10 cellular contexts compared by ENCODE assay signal in the genomic region with DNA sequence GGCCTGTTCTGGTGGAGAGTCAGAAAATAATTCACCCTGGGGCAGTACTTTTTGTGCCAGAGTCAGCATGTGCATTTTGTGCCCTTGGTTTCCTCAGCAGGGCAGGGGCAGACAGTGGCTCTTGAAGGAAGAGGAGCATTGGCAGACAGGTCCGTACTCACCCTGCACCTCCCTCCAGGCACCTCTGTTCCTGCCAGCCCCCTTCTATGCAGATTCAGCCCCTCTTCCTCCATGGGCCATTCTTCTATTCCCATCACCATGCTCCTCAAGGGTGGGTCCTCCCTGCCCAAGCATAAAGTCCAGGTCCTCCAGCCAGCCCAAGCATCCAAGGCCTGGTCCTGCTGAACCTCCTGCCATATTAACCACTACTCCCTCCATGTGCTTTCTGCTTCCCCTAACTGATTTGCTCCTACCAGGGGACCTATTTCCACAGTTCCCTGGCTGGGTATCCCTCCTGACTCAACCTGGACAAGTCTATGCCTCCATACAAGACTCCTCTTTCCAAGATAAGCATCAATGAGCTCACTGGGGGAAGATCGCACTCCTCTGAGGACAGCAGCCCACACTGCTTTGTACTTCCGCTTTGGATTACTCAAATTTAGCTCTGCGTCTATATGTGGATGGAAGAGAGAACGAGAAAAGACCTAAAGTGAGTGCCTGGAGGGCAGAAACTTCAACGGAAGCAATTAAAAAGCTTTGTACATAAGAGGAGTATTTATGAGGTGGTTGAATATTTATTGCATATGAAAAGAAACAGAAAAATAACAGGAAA. TPM values are rescaled to one million over a fixed set of nuclear protein-coding genes. Genes with fewer than 3 reads are reported as not detected.
DNase-seq lines count a peak whose midpoint lies in the region; ATAC-seq lines count a peak whose summit lies in the region.
"Had no signal": no experiment of that assay in that cellular context is flagged by ENCODE, and none has a peak within 500 bp of the region (broad histone marks: within the 10 kb centered on the region; RNA-seq: fewer than 3 reads in every experiment).

No MANE protein-coding gene starts in this region.

- peaks cover 48 to 70% (median 62%) of the 10 kb centered on the region in 3 donors for H3K4me1 Mint-ChIP-seq in CD8-positive, alpha-beta memory T cell
- peaks cover 48% of the 10 kb centered on the region for H3K4me1 Mint-ChIP-seq in activated CD8-positive, alpha-beta memory T cell treated with anti-CD3 and anti-CD28 coated beads, Interleukin-2, amount 10 ng/mL, durations not matched to agents 7 days and 5 days

- H3K4me3 ChIP-seq in CD8-positive, alpha-beta memory T cell (ENCODE audit: low read length): no peak overlapping the region

- H3K27ac ChIP-seq in CD8-positive, alpha-beta memory T cell (ENCODE audit: low read depth, low read length): peak overlapping the region; percentile 34

- ATAC-seq in GM21360 (IDR thresholded peaks at IDR 0.05; ENCODE audit: unreplicated experiment) (peak; percentile 24), HG03342 (IDR thresholded peaks at IDR 0.05; ENCODE audit: unreplicated experiment) (peak; percentile 25)
- ATAC-seq in activated CD8-positive, alpha-beta memory T cell treated with anti-CD3 and anti-CD28 coated beads, Interleukin-2, amount 10 ng/mL, durations not matched to agents 7 days and 5 days: peak; percentile 55
- ATAC-seq: left cardiac atrium had no signal

- H3K27ac Mint-ChIP-seq in CD8-positive, alpha-beta memory T cell: peak overlapping the region; percentile 79 to 98 (median 96)
- peak overlapping the region; percentile 91 for H3K27ac Mint-ChIP-seq in activated CD8-positive, alpha-beta memory T cell treated with anti-CD3 and anti-CD28 coated beads, Interleukin-2, amount 10 ng/mL, durations not matched to agents 7 days and 5 days
- H3K27ac Mint-ChIP-seq: dendritic cell treated with granulocyte-macrophage colony-stimulating factor and Interleukin-4, amounts not matched to agents 40 ng/mL and 50 ng/mL, for 4 days had no signal

- CTCF ChIA-PET in CD8-positive, alpha-beta memory T cell (lab: Charles Lee): interaction anchor here (1.2 to 1.9 kb wide), 2 partner anchors 13 to 42 kb away, joined by 3 to 12 read pairs; no protein-coding TSS in a partner anchor
- CTCF ChIA-PET in activated CD8-positive, alpha-beta memory T cell treated with anti-CD3 and anti-CD28 coated beads, Interleukin-2, amount 10 ng/mL, durations not matched to agents 7 days and 5 days (lab: Charles Lee): interaction anchor here (1.2 to 4.0 kb wide), 2 partner anchors 12 to 44 kb away, joined by 3 to 29 read pairs; no protein-coding TSS in a partner anchor

- peaks cover 44% of the 10 kb centered on the region for H3K4me1 ChIP-seq in CD8-positive, alpha-beta memory T cell (ENCODE audit: insufficient read depth, low read length)

- no peak for DNase-seq in CD8-positive, alpha-beta memory T cell
- DNase-seq in activated CD8-positive, alpha-beta memory T cell treated with anti-CD3 and anti-CD28 coated beads, Interleukin-2, amount 10 ng/mL, durations not matched to agents 7 days and 5 days: no peak
- no peak for DNase-seq in NCI-H524 treated with DMSO at 0.1 percent for 48 hours (lab: John Stamatoyannopoulos, UW)
- no peak for DNase-seq in UCSD-AML1 (lab: John Stamatoyannopoulos, UW; ENCODE audit: unreplicated experiment)
- no peak for DNase-seq in midbrain (lab: John Stamatoyannopoulos, UW)
- DNase-seq in anterior cingulate cortex (lab: John Stamatoyannopoulos, UW): no peak
- DNase-seq: left cardiac atrium had no signal

- no peaks in the 10 kb centered on the region for H3K9me3 ChIP-seq in CD8-positive, alpha-beta memory T cell (ENCODE audit: low read length)

- H3K27me3 ChIP-seq in CD8-positive, alpha-beta memory T cell (ENCODE audit: insufficient read depth, low read length, poor library complexity, severe bottlenecking): no peaks in the 10 kb centered on the region

- H3K4me3 Mint-ChIP-seq in CD8-positive, alpha-beta memory T cell: peak overlapping the region in 6 of 7 donors; percentile 41 to 68 (median 62)
- H3K4me3 Mint-ChIP-seq in activated CD8-positive, alpha-beta memory T cell treated with anti-CD3 and anti-CD28 coated beads, Interleukin-2, amount 10 ng/mL, durations not matched to agents 7 days and 5 days: no peak overlapping the region
- H3K4me3 Mint-ChIP-seq: dendritic cell treated with granulocyte-macrophage colony-stimulating factor and Interleukin-4, amounts not matched to agents 40 ng/mL and 50 ng/mL, for 4 days had no signal

- H3K9me3 Mint-ChIP-seq in CD8-positive, alpha-beta memory T cell: no peaks in the 10 kb centered on the region
- no peaks in the 10 kb centered on the region for H3K9me3 Mint-ChIP-seq in activated CD8-positive, alpha-beta memory T cell treated with anti-CD3 and anti-CD28 coated beads, Interleukin-2, amount 10 ng/mL, durations not matched to agents 7 days and 5 days (ENCODE audit: low read depth)
- H3K9me3 Mint-ChIP-seq: dendritic cell treated with granulocyte-macrophage colony-stimulating factor and Interleukin-4, amounts not matched to agents 40 ng/mL and 50 ng/mL, for 4 days had no signal

- no peaks in the 10 kb centered on the region for H3K36me3 ChIP-seq in CD8-positive, alpha-beta memory T cell (ENCODE audit: insufficient read depth, low read length)

- POLR2A ChIA-PET in CD8-positive, alpha-beta memory T cell (lab: Charles Lee): interaction anchor here (0.5 kb wide), 1 partner anchor 492 kb away, joined by 10 read pairs; no protein-coding TSS in a partner anchor

- H3K27me3 Mint-ChIP-seq in CD8-positive, alpha-beta memory T cell: no peaks in the 10 kb centered on the region
- peaks cover 47% of the 10 kb centered on the region for H3K27me3 Mint-ChIP-seq in activated CD8-positive, alpha-beta memory T cell treated with anti-CD3 and anti-CD28 coated beads, Interleukin-2, amount 10 ng/mL, durations not matched to agents 7 days and 5 days

- H3K36me3 Mint-ChIP-seq in CD8-positive, alpha-beta memory T cell: no peaks in the 10 kb centered on the region
- no peaks in the 10 kb centered on the region for H3K36me3 Mint-ChIP-seq in activated CD8-positive, alpha-beta memory T cell treated with anti-CD3 and anti-CD28 coated beads, Interleukin-2, amount 10 ng/mL, durations not matched to agents 7 days and 5 days

RNA-seq across cellular contexts. Expression of gene ACSL6, which starts 9.3 kb away (rescaled TPM):
- 10 to 100 TPM; 21.8 to 22.7 TPM for total RNA-seq in CD8-positive, alpha-beta memory T cell
- polyA plus RNA-seq in CD8-positive, alpha-beta memory T cell: 20.7 TPM
- 10 to 100 TPM in 1 of 2 experiments, 1 to 10 TPM in 1; 7.0 to 10.9 TPM for total RNA-seq in activated CD8-positive, alpha-beta memory T cell treated with anti-CD3 and anti-CD28 coated beads, Interleukin-2, amount 10 ng/mL, durations not matched to agents 7 days and 5 days

RNA-seq across cellular contexts. Expression of gene IL3, which starts 39.7 kb away (rescaled TPM):
- 10 to 100 TPM; 69.7 to 71.9 TPM for total RNA-seq in CD8-positive, alpha-beta memory T cell
- polyA plus RNA-seq in CD8-positive, alpha-beta memory T cell: not detected
- 1 to 10 TPM in 1 of 2 experiments, under 1 TPM in 1; 0.47 to 1.5 TPM for total RNA-seq in activated CD8-positive, alpha-beta memory T cell treated with anti-CD3 and anti-CD28 coated beads, Interleukin-2, amount 10 ng/mL, durations not matched to agents 7 days and 5 days
- total RNA-seq: left cardiac atrium had no signal

RNA-seq across cellular contexts. Expression of gene CSF2, which starts 52.8 kb away (rescaled TPM):
- 100 to 1,000 TPM; 393 to 409 TPM for total RNA-seq in CD8-positive, alpha-beta memory T cell
- polyA plus RNA-seq in CD8-positive, alpha-beta memory T cell: not detected
- 100 to 1,000 TPM in 1 of 2 experiments, 1 to 10 TPM in 1; 4.9 to 164 TPM for total RNA-seq in activated CD8-positive, alpha-beta memory T cell treated with anti-CD3 and anti-CD28 coated beads, Interleukin-2, amount 10 ng/mL, durations not matched to agents 7 days and 5 days
- total RNA-seq: left cardiac atrium had no signal

Comparison
In these comparisons a context has a peak if more than half of its experiments do, and no peak if none do; other contexts are left out.
1. RNA of gene IL3, which starts 39.7 kb away (total RNA-seq): 69.7 to 71.9 TPM in CD8-positive, alpha-beta memory T cell; 0.47 to 1.5 TPM in activated CD8-positive, alpha-beta memory T cell treated with anti-CD3 and anti-CD28 coated beads, Interleukin-2, amount 10 ng/mL, durations not matched to agents 7 days and 5 days; every median in the first group is over 10 times any median in the second.
2. Peak in every context shown above with its lines, with median percentiles within 50 percentile points of each other: ATAC-seq.